ENCODE assay signal across 8 cellular contexts in the genomic region with DNA sequence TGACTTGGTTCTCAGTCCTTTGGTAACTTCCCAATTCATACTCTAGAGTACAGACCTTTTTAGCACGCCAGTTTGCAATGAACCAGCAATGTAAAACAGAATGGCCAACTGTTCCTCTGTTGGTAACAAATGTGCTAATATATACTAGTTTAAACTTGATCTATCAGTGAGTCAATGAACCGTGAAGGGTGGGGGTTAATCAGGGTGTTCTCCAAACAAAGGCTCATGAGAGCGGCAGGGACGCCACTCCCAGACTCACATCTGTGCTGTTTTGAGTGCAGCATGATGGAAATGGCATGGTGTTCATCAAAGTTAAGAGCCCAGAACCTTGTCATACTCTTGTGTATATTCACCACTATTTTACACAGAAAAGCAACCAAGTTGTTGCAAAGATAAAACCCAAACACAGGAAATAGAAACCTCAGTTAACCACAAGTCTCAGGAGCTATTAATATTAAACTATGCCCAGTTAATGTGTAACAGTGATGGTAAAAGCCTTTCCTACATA.
A peak's percentile ranks its signal among the peaks of the same experiment; 100 is the strongest.
DNase-seq lines count a peak whose midpoint lies in the region; ATAC-seq, FAIRE-seq and TF ChIP-seq lines count a peak whose summit lies in the region.

No MANE protein-coding gene starts in this region.

- TF ChIP-seq CTCF in bronchial epithelial cell (IDR thresholded peaks at IDR 0.05; ENCODE audit: insufficient read depth, low read length, severe bottlenecking) = no peak

- no peaks in the 10 kb centered on the region for H3K36me3 ChIP-seq in bronchial epithelial cell (ENCODE audit: control insufficient read depth, insufficient read depth, low read length)

- no peak overlapping the region for H3K4me3 ChIP-seq in bronchial epithelial cell (ENCODE audit: low read depth, low read length)

- DNase-seq in NCI-H1105 (lab: John Stamatoyannopoulos, UW) (peak; percentile 88), bronchial epithelial cell (ENCODE audit: low read depth) (peak; percentile 76), globus pallidus (ENCODE audit: low spot score) (no peak), NCI-H2196 treated with DMSO at 0.1 percent for 48 hours (lab: John Stamatoyannopoulos, UW; ENCODE audit: unreplicated experiment) (no peak), nucleus accumbens (lab: John Stamatoyannopoulos, UW) (no peak), NCI-H1048 (lab: John Stamatoyannopoulos, UW) (no peak)

- FAIRE-seq in bronchial epithelial cell (lab: Jason Lieb, UNC) = no peak

- no peaks in the 10 kb centered on the region for H3K27me3 ChIP-seq in bronchial epithelial cell (ENCODE audit: control insufficient read depth, insufficient read depth, low read length)

- ATAC-seq in GM18519 (IDR thresholded peaks at IDR 0.05; ENCODE audit: low FRiP score, unreplicated experiment) = peak; percentile 76
- ATAC-seq in HG02571 (IDR thresholded peaks at IDR 0.05; ENCODE audit: unreplicated experiment) = peak; percentile 83

Comparison
In these comparisons a context has a peak if more than half of its experiments do, and no peak if none do; other contexts are left out.
1. DNase-seq: peak in NCI-H1105 (single experiment) and bronchial epithelial cell (single experiment); none in globus pallidus (single experiment), NCI-H2196 treated with DMSO at 0.1 percent for 48 hours (single experiment), nucleus accumbens (0 of 56) and NCI-H1048 (single experiment).